14 cellular contexts compared by ENCODE assay signal in genomic region chr10:70761031-70761601, GRCh38. TPM values are rescaled to one million over a fixed set of nuclear protein-coding genes. Genes with fewer than 3 reads are reported as not detected.
A peak's percentile ranks its signal among the peaks of the same experiment; 100 is the strongest.
DNase-seq lines count a peak whose midpoint lies in the region; ATAC-seq and TF ChIP-seq lines count a peak whose summit lies in the region.
"Had no signal": no experiment of that assay in that cellular context is flagged by ENCODE, and none has a peak within 500 bp of the region (broad histone marks: within the 10 kb centered on the region; RNA-seq: fewer than 3 reads in every experiment).

No MANE protein-coding gene starts in this region.

- H3K9me3 ChIP-seq in Panc1 (ENCODE audit: control insufficient read depth, insufficient read depth, low read depth, low read length), result no peaks in the 10 kb centered on the region
- peaks cover 2% of the 10 kb centered on the region for H3K9me3 ChIP-seq in osteoblast (ENCODE audit: low read depth, low read length)
- H3K9me3 ChIP-seq in mesenchymal stem cell (ENCODE audit: control insufficient read depth, low read length), result peaks cover 3% of the 10 kb centered on the region
- peaks cover 0 to 5% (median 2%) of the 10 kb centered on the region in 4 donors for H3K9me3 ChIP-seq in stomach

- POLR2A ChIA-PET in Panc1 (lab: Charles Lee), result no interaction called here

- H3K4me1 ChIP-seq in Panc1 (ENCODE audit: control insufficient read depth, insufficient read depth, low read length) (no peaks in the 10 kb centered on the region), osteoblast (ENCODE audit: insufficient read depth, low read length) (peaks cover 9% of the 10 kb centered on the region), mesenchymal stem cell (ENCODE audit: control insufficient read depth, insufficient read depth, low read depth, low read length) (peaks cover 17% of the 10 kb centered on the region), stomach (peaks cover 0 to 5% (median 2%) of the 10 kb centered on the region in 4 donors)

- no peak for TF ChIP-seq POLR2A in stomach (IDR thresholded peaks at IDR 0.05)

- ATAC-seq in Panc1 (peak; percentile 64; the same call in 1 of the 2 replicates), HG02970 (IDR thresholded peaks at IDR 0.05; ENCODE audit: low FRiP score, unreplicated experiment) (no peak)

- H2BK5ac ChIP-seq in mesenchymal stem cell (ENCODE audit: low read depth, low read length, poor library complexity, severe bottlenecking), result no peak overlapping the region

- H3K27ac ChIP-seq in Panc1 (ENCODE audit: low read length) (no peak overlapping the region), osteoblast (ENCODE audit: low read depth, low read length) (no peak overlapping the region), mesenchymal stem cell (ENCODE audit: low read length, poor library complexity, severe bottlenecking) (no peak overlapping the region), stomach (no peak overlapping the region)

- in situ Hi-C loops in Panc1 (cut with HindIII; ENCODE audit: low pct_unique_long_range_greater_than_20kb, low sequenced_read_pairs), result no loop called here

- H3K4me2 ChIP-seq in osteoblast (ENCODE audit: insufficient read depth, low read length), result no peak overlapping the region
- no peak overlapping the region for H3K4me2 ChIP-seq in mesenchymal stem cell (ENCODE audit: low read length, poor library complexity, severe bottlenecking)

- H4K20me1 ChIP-seq in osteoblast (ENCODE audit: insufficient read depth, low read length), result peaks cover 3% of the 10 kb centered on the region

- H3K23ac ChIP-seq in mesenchymal stem cell (ENCODE audit: low read length in 2 of 2), result no peak overlapping the region

- H4K91ac ChIP-seq in mesenchymal stem cell (ENCODE audit: low read length), result no peak overlapping the region

- intact Hi-C loops in Panc1 (cut with micrococcal nuclease; ENCODE audit: unreplicated experiment) (loop anchor here (5.0 kb wide), 1 partner anchor 121 kb away; no protein-coding TSS in a partner anchor), stomach (cut with DNase I; ENCODE audit: low total_unique reads) (no loop called here)

- TF ChIP-seq CTCF in Panc1 (IDR thresholded peaks at IDR 0.05), result no peak; the same call in 1 of the 2 replicates
- TF ChIP-seq CTCF in fibroblast of mammary gland (conservative IDR thresholded peaks at IDR 0.05; ENCODE audit: control insufficient read depth, insufficient read depth, low read depth, low read length), result peak; percentile 4
- peak; percentile 28 for TF ChIP-seq CTCF in osteoblast (IDR thresholded peaks at IDR 0.05; ENCODE audit: extremely low read depth, low read depth, low read length)
- no peak for TF ChIP-seq CTCF in stomach (IDR thresholded peaks at IDR 0.05)

- no peak overlapping the region for H2AK5ac ChIP-seq in mesenchymal stem cell (ENCODE audit: low read length, severe bottlenecking)

- CTCF ChIA-PET in Panc1 (lab: Charles Lee), result interaction anchor here (0.8 to 0.9 kb wide), 2 partner anchors 202 to 211 kb away, joined by 3 to 4 read pairs; no protein-coding TSS in a partner anchor

- peaks cover 2% of the 10 kb centered on the region for H3K79me1 ChIP-seq in mesenchymal stem cell (replicated peaks; ENCODE audit: low read length, poor library complexity, severe bottlenecking)

- BruUV-seq in Panc1 (replicated peaks; lab: Mats Ljungman, UMichigan), result no TSS peak

- H3K36me3 ChIP-seq in Panc1 (ENCODE audit: control insufficient read depth, insufficient read depth, low read length), result no peaks in the 10 kb centered on the region
- H3K36me3 ChIP-seq in osteoblast (ENCODE audit: insufficient read depth, low read length), result no peaks in the 10 kb centered on the region
- peaks cover 41 to 52% of the 10 kb centered on the region in 2 experiments for H3K36me3 ChIP-seq in mesenchymal stem cell (ENCODE audit: control insufficient read depth in 1 of 2, insufficient read depth in 2 of 2, low read depth in 1 of 2, low read length in 2 of 2)
- no peaks in the 10 kb centered on the region for H3K36me3 ChIP-seq in stomach

- WGBS in mesenchymal stem cell, result 36% methylated on average over 7 of the region's 7 CpGs
- 58 to 77% (median 70%) methylated on average over 6 to 7 of the region's 7 CpGs for WGBS in stomach, 5 donors

- no peak overlapping the region for H4K8ac ChIP-seq in mesenchymal stem cell (ENCODE audit: low read length)

- DNase-seq in GM03348 (ENCODE audit: low spot score), result peak; percentile 29
- no peak for DNase-seq in Panc1 (ENCODE audit: low read depth, low spot score)
- no peak for DNase-seq in fibroblast of mammary gland (ENCODE audit: low read depth)
- DNase-seq in osteoblast (ENCODE audit: insufficient read length, low spot score, missing footprints), result peak; percentile 63
- no peak for DNase-seq in mesenchymal stem cell
- no peak for DNase-seq in MV-4-11 (lab: John Stamatoyannopoulos, UW)
- DNase-seq in stomach, result no peak
- DNase-seq: cerebellar nuclear complex, foreskin melanocyte, NCI-H226, SHP77 had no signal

- TF ChIP-seq EP300 in stomach (IDR thresholded peaks at IDR 0.05), result no peak

- H3K4ac ChIP-seq in mesenchymal stem cell (ENCODE audit: low read depth in 1 of 2, low read length in 2 of 2), result no peak overlapping the region

- H3K27me3 ChIP-seq in Panc1 (ENCODE audit: control insufficient read depth, insufficient read depth, low read length) (no peaks in the 10 kb centered on the region), osteoblast (ENCODE audit: insufficient read depth, low read length) (no peaks in the 10 kb centered on the region), mesenchymal stem cell (ENCODE audit: control insufficient read depth in 1 of 2, insufficient read depth in 1 of 2, low read length in 2 of 2) (no peaks in the 10 kb centered on the region), stomach (peaks cover 0 to 9% (median 0%) of the 10 kb centered on the region in 3 donors)

- no peak overlapping the region for H3K4me3 ChIP-seq in Panc1 (ENCODE audit: low read depth in 2 of 2, low read length in 2 of 2)
- no peak overlapping the region for H3K4me3 ChIP-seq in fibroblast of mammary gland (ENCODE audit: control insufficient read depth, low read depth, low read length)
- no peak overlapping the region for H3K4me3 ChIP-seq in osteoblast (ENCODE audit: insufficient read depth, low read length)
- H3K4me3 ChIP-seq in mesenchymal stem cell (ENCODE audit: insufficient read depth in 1 of 2, low read depth in 1 of 2, low read length in 2 of 2), result no peak overlapping the region
- H3K4me3 ChIP-seq in stomach, result no peak overlapping the region

- H3K14ac ChIP-seq in mesenchymal stem cell (ENCODE audit: low read length in 2 of 2), result no peak overlapping the region

- H3K79me2 ChIP-seq in osteoblast (ENCODE audit: insufficient read depth, low read length), result no peaks in the 10 kb centered on the region

- H2BK15ac ChIP-seq in mesenchymal stem cell (ENCODE audit: low read depth, poor library complexity, severe bottlenecking), result no peak overlapping the region

- H2BK12ac ChIP-seq in mesenchymal stem cell (ENCODE audit: low read length in 2 of 2), result no peak overlapping the region

- no peak overlapping the region for H3K18ac ChIP-seq in mesenchymal stem cell (ENCODE audit: low read depth in 1 of 2, low read length in 2 of 2)

- no peak overlapping the region for H2BK120ac ChIP-seq in mesenchymal stem cell (ENCODE audit: low read depth, low read length)

- H2AFZ ChIP-seq in osteoblast (ENCODE audit: low read length) (no peak overlapping the region), mesenchymal stem cell (ENCODE audit: low read depth, low read length) (no peak overlapping the region)

- H3K9ac ChIP-seq in mesenchymal stem cell (ENCODE audit: low read length), result no peak overlapping the region

RNA-seq across cellular contexts. Expression of gene TBATA, which starts 24.1 kb away (rescaled TPM):
- total RNA-seq in Panc1 (2021; ENCODE audit: unreplicated experiment), result not detected
- not detected for polyA plus RNA-seq in Panc1 (2012; ENCODE audit: insufficient read length)
- not detected in 2 replicates for total RNA-seq in osteoblast
- polyA plus RNA-seq in mesenchymal stem cell (2013, experiment 1 of 2), result not detected
- polyA plus RNA-seq in mesenchymal stem cell (2013, experiment 2 of 2), result not detected
- not detected for total RNA-seq in stomach
- not detected for polyA plus RNA-seq in stomach
- total RNA-seq: mesenteric fat pad had no signal
- polyA plus RNA-seq: IgD-negative memory B cell had no signal

RNA-seq across cellular contexts. Expression of gene SGPL1, which starts 54.6 kb away (rescaled TPM):
- 103 TPM for total RNA-seq in Panc1 (2021; ENCODE audit: unreplicated experiment)
- 46.7 TPM for polyA plus RNA-seq in Panc1 (2012; ENCODE audit: insufficient read length)
- 46.6 and 47.4 TPM in 2 replicates for total RNA-seq in osteoblast
- 18.5 TPM for polyA plus RNA-seq in mesenchymal stem cell (2013, experiment 1 of 2)
- 18.4 TPM for polyA plus RNA-seq in mesenchymal stem cell (2013, experiment 2 of 2)
- total RNA-seq in stomach, result 10 to 100 TPM in 4 of 5 donors, 1 to 10 TPM in 1; 1.2 to 65.5 (median 32.5) TPM
- polyA plus RNA-seq in stomach, result 1 to 10 TPM; 3.7 to 7.6 (median 6.0) TPM

Comparison
In these comparisons a context has a peak if more than half of its experiments do, and no peak if none do; other contexts are left out.
1. DNase-seq: peak in GM03348 (single experiment) and osteoblast (single experiment); none in Panc1 (single experiment), fibroblast of mammary gland (single experiment), mesenchymal stem cell (single experiment), MV-4-11 (single experiment) and stomach (single experiment).
2. CTCF ChIP-seq: peak in fibroblast of mammary gland (single experiment) and osteoblast (single experiment); none in Panc1 (single experiment) and stomach (0 of 7).